In genomic region chr17:49851387-49852291, GRCh38 we compare ENCODE assay signal across 8 cellular contexts. TPM values are rescaled to one million over a fixed set of nuclear protein-coding genes. Genes with fewer than 3 reads are reported as not detected.
DNase-seq lines count a peak whose midpoint lies in the region; ATAC-seq and TF ChIP-seq lines count a peak whose summit lies in the region.

No MANE protein-coding gene starts in this region.

- H3K9ac ChIP-seq in OCI-LY1 (ENCODE audit: low read length) = no peak overlapping the region

- peak overlapping the region; percentile 87 for H3K27ac Mint-ChIP-seq in activated T-cell treated with anti-CD3 and anti-CD28 coated beads, Interleukin-2, amount 50 U/mL, for 24 hours
- peak overlapping the region; percentile 87 to 98 (median 94) for H3K27ac Mint-ChIP-seq in naive thymus-derived CD8-positive, alpha-beta T cell
- H3K27ac Mint-ChIP-seq in stimulated activated effector memory CD8-positive, alpha-beta T cell treated with anti-CD3 and anti-CD28 coated beads, Interleukin-12 subunit alpha, Interleukin-12 subunit beta, amount 100 ng/mL, for 72 hours = peak overlapping the region; percentile 92

- peaks cover 3% of the 10 kb centered on the region for H3K27me3 Mint-ChIP-seq in activated T-cell treated with anti-CD3 and anti-CD28 coated beads, Interleukin-2, amount 50 U/mL, for 24 hours
- H3K27me3 Mint-ChIP-seq in naive thymus-derived CD8-positive, alpha-beta T cell = no peaks in the 10 kb centered on the region

- peak overlapping the region; percentile 39 for H3K4me3 ChIP-seq in OCI-LY1 (ENCODE audit: low read depth, low read length, poor library complexity, severe bottlenecking)

- TF ChIP-seq CTCF in OCI-LY1 (IDR thresholded peaks at IDR 0.05; ENCODE audit: low read length) = peak; percentile 71

- peak overlapping the region; percentile 61 for H3K4me2 ChIP-seq in OCI-LY1 (ENCODE audit: low read length)

- peak overlapping the region; percentile 77 for H3K4me3 Mint-ChIP-seq in activated T-cell treated with anti-CD3 and anti-CD28 coated beads, Interleukin-2, amount 50 U/mL, for 24 hours
- H3K4me3 Mint-ChIP-seq in naive thymus-derived CD8-positive, alpha-beta T cell = peak overlapping the region; percentile 86 to 96 (median 91)
- peak overlapping the region; percentile 81 for H3K4me3 Mint-ChIP-seq in stimulated activated effector memory CD8-positive, alpha-beta T cell treated with anti-CD3 and anti-CD28 coated beads, Interleukin-12 subunit alpha, Interleukin-12 subunit beta, amount 100 ng/mL, for 72 hours

- H3K36me3 Mint-ChIP-seq in activated T-cell treated with anti-CD3 and anti-CD28 coated beads, Interleukin-2, amount 50 U/mL, for 24 hours (ENCODE audit: low read depth) = no peaks in the 10 kb centered on the region
- H3K36me3 Mint-ChIP-seq in naive thymus-derived CD8-positive, alpha-beta T cell = peaks cover 0 to 7% (median 0%) of the 10 kb centered on the region in 3 donors
- H3K36me3 Mint-ChIP-seq in stimulated activated effector memory CD8-positive, alpha-beta T cell treated with anti-CD3 and anti-CD28 coated beads, Interleukin-12 subunit alpha, Interleukin-12 subunit beta, amount 100 ng/mL, for 72 hours = no peaks in the 10 kb centered on the region

- peaks cover 15% of the 10 kb centered on the region for H3K4me1 Mint-ChIP-seq in activated T-cell treated with anti-CD3 and anti-CD28 coated beads, Interleukin-2, amount 50 U/mL, for 24 hours (ENCODE audit: low read depth)
- H3K4me1 Mint-ChIP-seq in naive thymus-derived CD8-positive, alpha-beta T cell = peaks cover 14 to 27% (median 18%) of the 10 kb centered on the region in 4 donors
- H3K4me1 Mint-ChIP-seq in stimulated activated effector memory CD8-positive, alpha-beta T cell treated with anti-CD3 and anti-CD28 coated beads, Interleukin-12 subunit alpha, Interleukin-12 subunit beta, amount 100 ng/mL, for 72 hours = peaks cover 18% of the 10 kb centered on the region

- H3K9me2 ChIP-seq in OCI-LY1 (ENCODE audit: low read depth, low read length) = no peaks in the 10 kb centered on the region

- POLR2A ChIA-PET in naive thymus-derived CD8-positive, alpha-beta T cell (lab: Charles Lee) = interaction anchor here (0.8 to 1.4 kb wide), 4 partner anchors 34 to 148 kb away, joined by 3 to 9 read pairs (median 6); partner anchors contain the start of genes KAT7 and SLC35B1

- no peaks in the 10 kb centered on the region for H3K79me2 ChIP-seq in OCI-LY1 (ENCODE audit: insufficient read depth, low read length)

- no peaks in the 10 kb centered on the region for H3F3A ChIP-seq in OCI-LY1 (ENCODE audit: insufficient read depth, low read length)

- no peaks in the 10 kb centered on the region for H4K20me1 ChIP-seq in OCI-LY1 (ENCODE audit: insufficient read depth, low read length)

- peaks cover 13% of the 10 kb centered on the region; the same call in 1 of the 2 replicates for H3K27me3 ChIP-seq in OCI-LY1 (ENCODE audit: insufficient read depth, low read length)

- H3K9me3 Mint-ChIP-seq in activated T-cell treated with anti-CD3 and anti-CD28 coated beads, Interleukin-2, amount 50 U/mL, for 24 hours = no peaks in the 10 kb centered on the region
- no peaks in the 10 kb centered on the region for H3K9me3 Mint-ChIP-seq in naive thymus-derived CD8-positive, alpha-beta T cell
- H3K9me3 Mint-ChIP-seq in stimulated activated effector memory CD8-positive, alpha-beta T cell treated with anti-CD3 and anti-CD28 coated beads, Interleukin-12 subunit alpha, Interleukin-12 subunit beta, amount 100 ng/mL, for 72 hours = no peaks in the 10 kb centered on the region

- no peaks in the 10 kb centered on the region for H3K36me3 ChIP-seq in OCI-LY1 (ENCODE audit: insufficient read depth, low read length)

- no peak overlapping the region for H3K27ac ChIP-seq in OCI-LY1 (ENCODE audit: low read depth, low read length, poor library complexity, severe bottlenecking)

- H3K4me1 ChIP-seq in OCI-LY1 (ENCODE audit: insufficient read depth, low read length, severe bottlenecking) = peaks cover 5% of the 10 kb centered on the region

- H2AFZ ChIP-seq in OCI-LY1 (ENCODE audit: low read length) = no peak overlapping the region

- H3K9me3 ChIP-seq in OCI-LY1 (ENCODE audit: low read length) = no peaks in the 10 kb centered on the region

- ATAC-seq in naive thymus-derived CD8-positive, alpha-beta T cell = peak; percentile 71 to 79
- peak; percentile 69 for ATAC-seq in stimulated activated effector memory CD8-positive, alpha-beta T cell treated with anti-CD3 and anti-CD28 coated beads, Interleukin-12 subunit alpha, Interleukin-12 subunit beta, amount 100 ng/mL, for 72 hours
- ATAC-seq in HG03565 (IDR thresholded peaks at IDR 0.05; ENCODE audit: unreplicated experiment) = no peak

- DNase-seq in NCI-H748 (lab: John Stamatoyannopoulos, UW; ENCODE audit: unreplicated experiment) (peak; percentile 60), NCI-H748 treated with DMSO at 0.1 percent for 48 hours (lab: John Stamatoyannopoulos, UW) (no peak), fibroblast of gingiva (ENCODE audit: low read depth) (peak; percentile 67)
- peak; percentile 80 for DNase-seq in activated T-cell treated with anti-CD3 and anti-CD28 coated beads, Interleukin-2, amount 50 U/mL, for 24 hours
- peak; percentile 58 to 78 (median 68) for DNase-seq in naive thymus-derived CD8-positive, alpha-beta T cell
- peak; percentile 55 to 82 for DNase-seq in stimulated activated effector memory CD8-positive, alpha-beta T cell treated with anti-CD3 and anti-CD28 coated beads, Interleukin-12 subunit alpha, Interleukin-12 subunit beta, amount 100 ng/mL, for 72 hours (ENCODE audit: low spot score in 2 of 2)

RNA-seq across cellular contexts. Expression of gene TAC4, which starts 3.8 kb away (rescaled TPM):
- not detected for total RNA-seq in naive thymus-derived CD8-positive, alpha-beta T cell
- not detected for polyA plus RNA-seq in naive thymus-derived CD8-positive, alpha-beta T cell
